ENCODE assay signal across 20 cellular contexts in the genomic region with DNA sequence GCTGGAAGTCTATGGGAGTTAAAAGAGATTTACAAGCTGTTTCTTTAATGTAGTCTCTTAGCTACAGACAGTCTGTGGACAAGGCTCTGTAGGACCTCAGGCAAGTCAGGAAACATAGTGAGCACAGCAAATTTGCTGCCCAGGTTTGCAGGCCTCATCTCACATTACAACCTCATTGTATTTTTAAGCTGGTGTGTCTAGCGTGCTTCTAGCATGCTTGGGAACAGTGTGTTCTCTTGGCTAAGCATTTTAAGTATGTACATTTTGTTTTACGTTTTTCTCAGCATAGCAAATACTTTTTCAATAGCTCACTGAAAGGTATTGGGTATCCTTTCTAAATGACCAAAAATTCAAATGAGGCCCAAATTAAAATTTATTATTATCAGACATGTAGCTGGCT.
DNase-seq lines count a peak whose midpoint lies in the region; ATAC-seq and TF ChIP-seq lines count a peak whose summit lies in the region.
"Had no signal": no experiment of that assay in that cellular context is flagged by ENCODE, and none has a peak within 500 bp of the region (broad histone marks: within the 10 kb centered on the region; RNA-seq: fewer than 3 reads in every experiment).

No MANE protein-coding gene starts in this region.

- peak overlapping the region; percentile 25 for H3K27ac ChIP-seq in muscle layer of duodenum (ENCODE audit: low read length)
- H3K27ac ChIP-seq: BLaER1, PC-9, thoracic aorta had no signal

- no peak for TF ChIP-seq CTCF in fibroblast of pulmonary artery (IDR thresholded peaks at IDR 0.05; ENCODE audit: low read length, missing control alignments)

- ATAC-seq in GM21825 (IDR thresholded peaks at IDR 0.05; ENCODE audit: unreplicated experiment), result no peak
- ATAC-seq: GM12878, K562, left colon had no signal

- no peaks in the 10 kb centered on the region for H3K9me3 ChIP-seq in muscle layer of duodenum (ENCODE audit: control insufficient read depth in 1 of 2, low read length in 2 of 2)
- H3K9me3 ChIP-seq: BLaER1, thoracic aorta had no signal

- H3K27me3 ChIP-seq in muscle layer of duodenum (ENCODE audit: low read depth, low read length), result no peaks in the 10 kb centered on the region
- H3K27me3 ChIP-seq: BLaER1 had no signal

- H3K4me3 ChIP-seq in fibroblast of pulmonary artery (replicated peaks; ENCODE audit: low read depth, low read length) (no peak overlapping the region), muscle layer of duodenum (ENCODE audit: low read depth in 1 of 2, low read length in 2 of 2) (no peak overlapping the region)
- H3K4me3 ChIP-seq: BLaER1, GM12878, K562, PC-9, thoracic aorta had no signal

- H3K4me1 ChIP-seq in muscle layer of duodenum (ENCODE audit: control insufficient read depth in 1 of 2, insufficient read depth in 2 of 2, low read length in 2 of 2), result peaks cover 0 to 42% of the 10 kb centered on the region in 2 donors

- peak; percentile 13 for DNase-seq in NCI-H2107 treated with DMSO at 0.1 percent for 48 hours (lab: John Stamatoyannopoulos, UW; ENCODE audit: unreplicated experiment)
- DNase-seq in NCI-H2107 (lab: John Stamatoyannopoulos, UW), result no peak
- peak; percentile 46 for DNase-seq in fibroblast of pulmonary artery (ENCODE audit: low read depth)
- DNase-seq in smooth muscle cell of the brain vasculature (ENCODE audit: low read depth, low spot score), result peak; percentile 85
- DNase-seq in amygdala (lab: John Stamatoyannopoulos, UW), result no peak
- no peak for DNase-seq in globus pallidus (ENCODE audit: low spot score)
- DNase-seq: 8988T; activated CD8-positive, alpha-beta memory T cell treated with anti-CD3 and anti-CD28 coated beads for 24 hours; cerebellar nuclear complex; GF-D8; left colon; NCI-H2081 treated with DMSO at 0.1 percent for 48 hours; NCI-H774; PC-9 had no signal

- H3K36me3 ChIP-seq in muscle layer of duodenum (ENCODE audit: control insufficient read depth in 1 of 2, insufficient read depth in 2 of 2, low read length in 2 of 2), result peaks cover 4 to 6% of the 10 kb centered on the region in 2 donors
- H3K36me3 ChIP-seq: BLaER1, thoracic aorta had no signal

Comparison
In these comparisons a context has a peak if more than half of its experiments do, and no peak if none do; other contexts are left out.
1. DNase-seq: peak in NCI-H2107 treated with DMSO at 0.1 percent for 48 hours (single experiment), fibroblast of pulmonary artery (single experiment) and smooth muscle cell of the brain vasculature (single experiment); none in NCI-H2107 (single experiment), amygdala (0 of 56) and globus pallidus (single experiment).